In the genomic region with DNA sequence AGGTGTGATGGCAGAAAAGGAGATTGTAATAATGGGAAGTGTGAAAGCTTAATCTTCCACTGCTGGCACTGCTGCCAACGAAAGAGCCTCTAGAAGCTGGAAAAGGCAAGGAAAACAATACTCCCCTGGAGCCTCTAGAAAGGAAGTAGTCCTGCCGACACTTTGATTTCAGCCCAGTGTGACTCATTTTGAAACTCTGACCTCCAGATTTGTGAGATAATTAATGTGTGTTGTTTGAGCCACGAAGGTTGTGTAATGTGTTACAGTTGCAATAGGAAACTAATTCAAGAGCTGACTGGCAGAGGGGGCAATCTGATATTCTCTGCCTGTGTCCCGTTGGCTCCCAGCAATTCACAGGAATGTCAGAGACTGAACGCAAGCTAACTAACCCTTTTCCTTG, we compare ENCODE assay signal across 1 cellular context.
TF ChIP-seq lines count a peak whose summit lies in the region.

No MANE protein-coding gene starts in this region.

TF ChIP-seq in HepG2, 621 proteins besides CTCF, POLR2A, EP300 and RAD21 (continued from another document and continues in another):
- TF ChIP-seq SETDB1 (CRISPR knock-in tag; IDR thresholded peaks at IDR 0.05; ENCODE audit: borderline replicate concordance) (no peak), TOE1 (CRISPR knock-in tag; IDR thresholded peaks at IDR 0.05) (no peak), ZNF143 (CRISPR knock-in tag; IDR thresholded peaks at IDR 0.05) (no peak), NPAS2 (CRISPR knock-in tag; IDR thresholded peaks at IDR 0.05; ENCODE audit: borderline replicate concordance) (no peak), HOXA3 (CRISPR knock-in tag; IDR thresholded peaks at IDR 0.05) (no peak), AHR (CRISPR knock-in tag; IDR thresholded peaks at IDR 0.05) (no peak), KDM4B (CRISPR knock-in tag; IDR thresholded peaks at IDR 0.05) (no peak), ZNF616 (CRISPR knock-in tag; IDR thresholded peaks at IDR 0.05; ENCODE audit: low read depth) (no peak), FOXA1 (IDR thresholded peaks at IDR 0.05) (no peak), FOXA1 (CRISPR knock-in tag; IDR thresholded peaks at IDR 0.05) (peak; percentile 52), ZNF615 (CRISPR knock-in tag; IDR thresholded peaks at IDR 0.05; ENCODE audit: borderline replicate concordance) (no peak), ZFP37 (CRISPR knock-in tag; IDR thresholded peaks at IDR 0.05; ENCODE audit: borderline replicate concordance) (no peak), KLF16 (CRISPR knock-in tag; IDR thresholded peaks at IDR 0.05) (0 out of 4 replicates have a peak, but pooled peaks of 1 of the 2 experiments have one; percentile 42), AKAP8 (CRISPR knock-in tag; IDR thresholded peaks at IDR 0.05) (no peak), MLLT10 (CRISPR knock-in tag; IDR thresholded peaks at IDR 0.05) (no peak), PHF5A (CRISPR knock-in tag; IDR thresholded peaks at IDR 0.05; ENCODE audit: low read depth, unreplicated experiment) (no peak), POLR2AphosphoS5 (IDR thresholded peaks at IDR 0.05; ENCODE audit: low read depth, low read length) (no peak), ZNF879 (CRISPR knock-in tag; IDR thresholded peaks at IDR 0.05) (no peak), ZNF558 (CRISPR knock-in tag; IDR thresholded peaks at IDR 0.05; ENCODE audit: borderline replicate concordance) (no peak), ZNF883 (CRISPR knock-in tag; IDR thresholded peaks at IDR 0.05; ENCODE audit: not compliant biosample characterization) (no peak), NR2F6 (IDR thresholded peaks at IDR 0.05) (peak; percentile 66; the same call in 1 of the 2 replicates), NR2F6 (CRISPR knock-in tag; IDR thresholded peaks at IDR 0.05) (peak; percentile 56; the same call in 1 of the 2 replicates), SPEN (CRISPR knock-in tag; IDR thresholded peaks at IDR 0.05; ENCODE audit: low read depth) (no peak), ASH2L (IDR thresholded peaks at IDR 0.05; ENCODE audit: insufficient read length, low read depth, low read length) (no peak)
- TF ChIP-seq, protein P1, sequence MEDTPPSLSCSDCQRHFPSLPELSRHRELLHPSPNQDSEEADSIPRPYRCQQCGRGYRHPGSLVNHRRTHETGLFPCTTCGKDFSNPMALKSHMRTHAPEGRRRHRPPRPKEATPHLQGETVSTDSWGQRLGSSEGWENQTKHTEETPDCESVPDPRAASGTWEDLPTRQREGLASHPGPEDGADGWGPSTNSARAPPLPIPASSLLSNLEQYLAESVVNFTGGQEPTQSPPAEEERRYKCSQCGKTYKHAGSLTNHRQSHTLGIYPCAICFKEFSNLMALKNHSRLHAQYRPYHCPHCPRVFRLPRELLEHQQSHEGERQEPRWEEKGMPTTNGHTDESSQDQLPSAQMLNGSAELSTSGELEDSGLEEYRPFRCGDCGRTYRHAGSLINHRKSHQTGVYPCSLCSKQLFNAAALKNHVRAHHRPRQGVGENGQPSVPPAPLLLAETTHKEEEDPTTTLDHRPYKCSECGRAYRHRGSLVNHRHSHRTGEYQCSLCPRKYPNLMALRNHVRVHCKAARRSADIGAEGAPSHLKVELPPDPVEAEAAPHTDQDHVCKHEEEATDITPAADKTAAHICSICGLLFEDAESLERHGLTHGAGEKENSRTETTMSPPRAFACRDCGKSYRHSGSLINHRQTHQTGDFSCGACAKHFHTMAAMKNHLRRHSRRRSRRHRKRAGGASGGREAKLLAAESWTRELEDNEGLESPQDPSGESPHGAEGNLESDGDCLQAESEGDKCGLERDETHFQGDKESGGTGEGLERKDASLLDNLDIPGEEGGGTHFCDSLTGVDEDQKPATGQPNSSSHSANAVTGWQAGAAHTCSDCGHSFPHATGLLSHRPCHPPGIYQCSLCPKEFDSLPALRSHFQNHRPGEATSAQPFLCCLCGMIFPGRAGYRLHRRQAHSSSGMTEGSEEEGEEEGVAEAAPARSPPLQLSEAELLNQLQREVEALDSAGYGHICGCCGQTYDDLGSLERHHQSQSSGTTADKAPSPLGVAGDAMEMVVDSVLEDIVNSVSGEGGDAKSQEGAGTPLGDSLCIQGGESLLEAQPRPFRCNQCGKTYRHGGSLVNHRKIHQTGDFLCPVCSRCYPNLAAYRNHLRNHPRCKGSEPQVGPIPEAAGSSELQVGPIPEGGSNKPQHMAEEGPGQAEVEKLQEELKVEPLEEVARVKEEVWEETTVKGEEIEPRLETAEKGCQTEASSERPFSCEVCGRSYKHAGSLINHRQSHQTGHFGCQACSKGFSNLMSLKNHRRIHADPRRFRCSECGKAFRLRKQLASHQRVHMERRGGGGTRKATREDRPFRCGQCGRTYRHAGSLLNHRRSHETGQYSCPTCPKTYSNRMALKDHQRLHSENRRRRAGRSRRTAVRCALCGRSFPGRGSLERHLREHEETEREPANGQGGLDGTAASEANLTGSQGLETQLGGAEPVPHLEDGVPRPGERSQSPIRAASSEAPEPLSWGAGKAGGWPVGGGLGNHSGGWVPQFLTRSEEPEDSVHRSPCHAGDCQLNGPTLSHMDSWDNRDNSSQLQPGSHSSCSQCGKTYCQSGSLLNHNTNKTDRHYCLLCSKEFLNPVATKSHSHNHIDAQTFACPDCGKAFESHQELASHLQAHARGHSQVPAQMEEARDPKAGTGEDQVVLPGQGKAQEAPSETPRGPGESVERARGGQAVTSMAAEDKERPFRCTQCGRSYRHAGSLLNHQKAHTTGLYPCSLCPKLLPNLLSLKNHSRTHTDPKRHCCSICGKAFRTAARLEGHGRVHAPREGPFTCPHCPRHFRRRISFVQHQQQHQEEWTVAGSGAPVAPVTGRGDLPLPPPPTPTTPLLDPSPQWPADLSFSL (CRISPR knock-in tag; IDR thresholded peaks at IDR 0.05), result peak; percentile 96
- TF ChIP-seq, protein P2, sequence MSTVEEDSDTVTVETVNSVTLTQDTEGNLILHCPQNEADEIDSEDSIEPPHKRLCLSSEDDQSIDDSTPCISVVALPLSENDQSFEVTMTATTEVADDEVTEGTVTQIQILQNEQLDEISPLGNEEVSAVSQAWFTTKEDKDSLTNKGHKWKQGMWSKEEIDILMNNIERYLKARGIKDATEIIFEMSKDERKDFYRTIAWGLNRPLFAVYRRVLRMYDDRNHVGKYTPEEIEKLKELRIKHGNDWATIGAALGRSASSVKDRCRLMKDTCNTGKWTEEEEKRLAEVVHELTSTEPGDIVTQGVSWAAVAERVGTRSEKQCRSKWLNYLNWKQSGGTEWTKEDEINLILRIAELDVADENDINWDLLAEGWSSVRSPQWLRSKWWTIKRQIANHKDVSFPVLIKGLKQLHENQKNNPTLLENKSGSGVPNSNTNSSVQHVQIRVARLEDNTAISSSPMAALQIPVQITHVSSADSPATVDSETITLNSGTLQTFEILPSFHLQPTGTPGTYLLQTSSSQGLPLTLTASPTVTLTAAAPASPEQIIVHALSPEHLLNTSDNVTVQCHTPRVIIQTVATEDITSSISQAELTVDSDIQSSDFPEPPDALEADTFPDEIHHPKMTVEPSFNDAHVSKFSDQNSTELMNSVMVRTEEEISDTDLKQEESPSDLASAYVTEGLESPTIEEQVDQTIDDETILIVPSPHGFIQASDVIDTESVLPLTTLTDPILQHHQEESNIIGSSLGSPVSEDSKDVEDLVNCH (CRISPR knock-in tag; IDR thresholded peaks at IDR 0.05), result no peak
- TF ChIP-seq, protein P3, sequence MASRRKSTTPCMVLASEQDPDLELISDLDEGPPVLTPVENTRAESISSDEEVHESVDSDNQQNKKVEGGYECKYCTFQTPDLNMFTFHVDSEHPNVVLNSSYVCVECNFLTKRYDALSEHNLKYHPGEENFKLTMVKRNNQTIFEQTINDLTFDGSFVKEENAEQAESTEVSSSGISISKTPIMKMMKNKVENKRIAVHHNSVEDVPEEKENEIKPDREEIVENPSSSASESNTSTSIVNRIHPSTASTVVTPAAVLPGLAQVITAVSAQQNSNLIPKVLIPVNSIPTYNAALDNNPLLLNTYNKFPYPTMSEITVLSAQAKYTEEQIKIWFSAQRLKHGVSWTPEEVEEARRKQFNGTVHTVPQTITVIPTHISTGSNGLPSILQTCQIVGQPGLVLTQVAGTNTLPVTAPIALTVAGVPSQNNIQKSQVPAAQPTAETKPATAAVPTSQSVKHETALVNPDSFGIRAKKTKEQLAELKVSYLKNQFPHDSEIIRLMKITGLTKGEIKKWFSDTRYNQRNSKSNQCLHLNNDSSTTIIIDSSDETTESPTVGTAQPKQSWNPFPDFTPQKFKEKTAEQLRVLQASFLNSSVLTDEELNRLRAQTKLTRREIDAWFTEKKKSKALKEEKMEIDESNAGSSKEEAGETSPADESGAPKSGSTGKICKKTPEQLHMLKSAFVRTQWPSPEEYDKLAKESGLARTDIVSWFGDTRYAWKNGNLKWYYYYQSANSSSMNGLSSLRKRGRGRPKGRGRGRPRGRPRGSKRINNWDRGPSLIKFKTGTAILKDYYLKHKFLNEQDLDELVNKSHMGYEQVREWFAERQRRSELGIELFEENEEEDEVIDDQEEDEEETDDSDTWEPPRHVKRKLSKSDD (CRISPR knock-in tag; IDR thresholded peaks at IDR 0.05; ENCODE audit: low read depth), result no peak
- TF ChIP-seq, protein P4, sequence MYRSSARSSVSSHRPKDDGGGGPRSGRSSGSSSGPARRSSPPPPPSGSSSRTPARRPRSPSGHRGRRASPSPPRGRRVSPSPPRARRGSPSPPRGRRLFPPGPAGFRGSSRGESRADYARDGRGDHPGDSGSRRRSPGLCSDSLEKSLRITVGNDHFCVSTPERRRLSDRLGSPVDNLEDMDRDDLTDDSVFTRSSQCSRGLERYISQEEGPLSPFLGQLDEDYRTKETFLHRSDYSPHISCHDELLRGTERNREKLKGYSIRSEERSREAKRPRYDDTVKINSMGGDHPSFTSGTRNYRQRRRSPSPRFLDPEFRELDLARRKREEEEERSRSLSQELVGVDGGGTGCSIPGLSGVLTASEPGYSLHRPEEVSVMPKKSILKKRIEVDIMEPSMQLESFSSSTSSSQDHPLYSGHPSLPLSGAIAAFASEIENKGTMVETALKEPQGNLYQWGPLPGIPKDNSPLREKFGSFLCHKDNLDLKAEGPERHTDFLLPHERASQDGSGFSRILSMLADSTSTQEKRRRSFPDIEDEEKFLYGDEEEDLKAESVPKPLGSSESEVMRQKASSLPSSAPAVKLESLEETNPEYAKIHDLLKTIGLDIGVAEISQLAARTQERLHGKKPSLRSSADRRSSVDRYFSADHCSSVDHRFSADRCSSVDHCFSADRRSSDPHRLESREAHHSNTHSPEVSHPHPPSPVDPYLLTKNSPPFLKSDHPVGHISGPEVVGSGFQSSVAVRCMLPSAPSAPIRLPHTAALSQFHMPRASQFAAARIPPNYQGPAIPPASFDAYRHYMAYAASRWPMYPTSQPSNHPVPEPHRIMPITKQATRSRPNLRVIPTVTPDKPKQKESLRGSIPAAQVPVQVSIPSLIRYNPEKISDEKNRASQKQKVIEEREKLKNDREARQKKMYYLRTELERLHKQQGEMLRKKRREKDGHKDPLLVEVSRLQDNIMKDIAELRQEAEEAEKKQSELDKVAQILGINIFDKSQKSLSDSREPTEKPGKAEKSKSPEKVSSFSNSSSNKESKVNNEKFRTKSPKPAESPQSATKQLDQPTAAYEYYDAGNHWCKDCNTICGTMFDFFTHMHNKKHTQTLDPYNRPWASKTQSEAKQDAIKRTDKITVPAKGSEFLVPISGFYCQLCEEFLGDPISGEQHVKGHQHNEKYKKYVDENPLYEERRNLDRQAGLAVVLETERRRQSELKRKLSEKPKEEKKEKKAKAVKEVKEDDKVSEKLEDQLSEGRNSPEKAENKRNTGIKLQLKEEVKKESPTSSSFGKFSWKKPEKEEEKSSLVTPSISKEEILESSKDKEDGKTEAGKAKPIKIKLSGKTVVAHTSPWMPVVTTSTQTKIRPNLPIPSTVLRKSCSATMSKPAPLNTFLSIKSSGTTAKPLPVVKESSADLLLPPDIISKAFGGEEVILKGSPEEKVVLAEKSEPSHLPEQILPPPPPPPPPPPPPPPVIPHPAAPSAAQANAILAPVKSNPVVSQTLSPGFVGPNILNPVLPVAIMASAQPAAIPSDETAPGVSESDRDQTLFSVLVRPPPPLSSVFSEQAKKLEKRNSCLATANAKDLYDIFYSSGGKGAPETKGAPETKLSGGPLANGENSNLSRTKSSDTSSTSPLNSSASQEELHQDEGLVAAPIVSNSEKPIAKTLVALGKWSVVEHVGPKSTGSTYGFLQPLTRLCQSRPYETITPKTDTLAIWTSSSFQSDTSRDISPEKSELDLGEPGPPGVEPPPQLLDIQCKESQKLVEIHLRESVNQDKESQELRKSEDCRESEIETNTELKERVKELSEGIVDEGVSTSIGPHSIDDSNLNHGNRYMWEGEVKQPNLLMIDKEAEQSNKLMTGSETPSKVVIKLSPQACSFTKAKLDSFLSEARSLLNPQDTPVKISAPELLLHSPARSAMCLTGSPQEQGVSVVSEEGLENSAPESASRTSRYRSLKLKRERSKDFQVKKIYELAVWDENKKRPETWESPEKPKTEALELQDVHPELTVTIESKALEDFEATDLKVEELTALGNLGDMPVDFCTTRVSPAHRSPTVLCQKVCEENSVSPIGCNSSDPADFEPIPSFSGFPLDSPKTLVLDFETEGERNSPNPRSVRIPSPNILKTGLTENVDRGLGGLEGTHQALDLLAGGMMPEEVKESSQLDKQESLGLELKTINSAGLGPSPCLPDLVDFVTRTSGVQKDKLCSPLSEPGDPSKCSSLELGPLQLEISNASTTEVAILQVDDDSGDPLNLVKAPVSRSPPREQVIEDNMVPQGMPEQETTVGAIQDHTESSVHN (CRISPR knock-in tag; IDR thresholded peaks at IDR 0.05), result no peak
- TF ChIP-seq, protein P5, sequence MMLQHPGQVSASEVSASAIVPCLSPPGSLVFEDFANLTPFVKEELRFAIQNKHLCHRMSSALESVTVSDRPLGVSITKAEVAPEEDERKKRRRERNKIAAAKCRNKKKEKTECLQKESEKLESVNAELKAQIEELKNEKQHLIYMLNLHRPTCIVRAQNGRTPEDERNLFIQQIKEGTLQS (CRISPR knock-in tag; IDR thresholded peaks at IDR 0.05), result 0 out of 2 replicates have a peak, but pooled peaks have one; percentile 24
- TF ChIP-seq, protein P6, sequence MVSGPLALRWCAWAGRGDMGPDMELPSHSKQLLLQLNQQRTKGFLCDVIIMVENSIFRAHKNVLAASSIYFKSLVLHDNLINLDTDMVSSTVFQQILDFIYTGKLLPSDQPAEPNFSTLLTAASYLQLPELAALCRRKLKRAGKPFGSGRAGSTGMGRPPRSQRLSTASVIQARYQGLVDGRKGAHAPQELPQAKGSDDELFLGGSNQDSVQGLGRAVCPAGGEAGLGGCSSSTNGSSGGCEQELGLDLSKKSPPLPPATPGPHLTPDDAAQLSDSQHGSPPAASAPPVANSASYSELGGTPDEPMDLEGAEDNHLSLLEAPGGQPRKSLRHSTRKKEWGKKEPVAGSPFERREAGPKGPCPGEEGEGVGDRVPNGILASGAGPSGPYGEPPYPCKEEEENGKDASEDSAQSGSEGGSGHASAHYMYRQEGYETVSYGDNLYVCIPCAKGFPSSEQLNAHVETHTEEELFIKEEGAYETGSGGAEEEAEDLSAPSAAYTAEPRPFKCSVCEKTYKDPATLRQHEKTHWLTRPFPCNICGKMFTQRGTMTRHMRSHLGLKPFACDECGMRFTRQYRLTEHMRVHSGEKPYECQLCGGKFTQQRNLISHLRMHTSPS (CRISPR knock-in tag; IDR thresholded peaks at IDR 0.05; ENCODE audit: low read depth), result peak; percentile 42; the same call in 1 of the 2 replicates
- TF ChIP-seq, protein P7, sequence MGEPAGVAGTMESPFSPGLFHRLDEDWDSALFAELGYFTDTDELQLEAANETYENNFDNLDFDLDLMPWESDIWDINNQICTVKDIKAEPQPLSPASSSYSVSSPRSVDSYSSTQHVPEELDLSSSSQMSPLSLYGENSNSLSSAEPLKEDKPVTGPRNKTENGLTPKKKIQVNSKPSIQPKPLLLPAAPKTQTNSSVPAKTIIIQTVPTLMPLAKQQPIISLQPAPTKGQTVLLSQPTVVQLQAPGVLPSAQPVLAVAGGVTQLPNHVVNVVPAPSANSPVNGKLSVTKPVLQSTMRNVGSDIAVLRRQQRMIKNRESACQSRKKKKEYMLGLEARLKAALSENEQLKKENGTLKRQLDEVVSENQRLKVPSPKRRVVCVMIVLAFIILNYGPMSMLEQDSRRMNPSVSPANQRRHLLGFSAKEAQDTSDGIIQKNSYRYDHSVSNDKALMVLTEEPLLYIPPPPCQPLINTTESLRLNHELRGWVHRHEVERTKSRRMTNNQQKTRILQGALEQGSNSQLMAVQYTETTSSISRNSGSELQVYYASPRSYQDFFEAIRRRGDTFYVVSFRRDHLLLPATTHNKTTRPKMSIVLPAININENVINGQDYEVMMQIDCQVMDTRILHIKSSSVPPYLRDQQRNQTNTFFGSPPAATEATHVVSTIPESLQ (CRISPR knock-in tag; conservative IDR thresholded peaks at IDR 0.05), result no peak
